In genomic region chr1:61589382-61589765, GRCh38 we compare ENCODE assay signal across 1 cellular context.
A peak's percentile ranks its signal among the peaks of the same experiment; 100 is the strongest.
TF ChIP-seq lines count a peak whose summit lies in the region.

No MANE protein-coding gene starts in this region.

TF ChIP-seq in H1, 55 proteins besides CTCF, POLR2A, EP300 and RAD21 (continued from another document):
- 0 out of 2 replicates have a peak, but pooled peaks have one; percentile 27 for TF ChIP-seq E2F6 (IDR thresholded peaks at IDR 0.05)
- TF ChIP-seq RFX5 (IDR thresholded peaks at IDR 0.05; ENCODE audit: borderline replicate concordance, low read depth, low read length): no peak
- TF ChIP-seq CEBPB (IDR thresholded peaks at IDR 0.05; ENCODE audit: low read depth, low read length): no peak
- TF ChIP-seq ZNF274 (IDR thresholded peaks at IDR 0.05; ENCODE audit: borderline replicate concordance, extremely low read depth, low read length): no peak
